1 cellular context compared by ENCODE assay signal in the genomic region with DNA sequence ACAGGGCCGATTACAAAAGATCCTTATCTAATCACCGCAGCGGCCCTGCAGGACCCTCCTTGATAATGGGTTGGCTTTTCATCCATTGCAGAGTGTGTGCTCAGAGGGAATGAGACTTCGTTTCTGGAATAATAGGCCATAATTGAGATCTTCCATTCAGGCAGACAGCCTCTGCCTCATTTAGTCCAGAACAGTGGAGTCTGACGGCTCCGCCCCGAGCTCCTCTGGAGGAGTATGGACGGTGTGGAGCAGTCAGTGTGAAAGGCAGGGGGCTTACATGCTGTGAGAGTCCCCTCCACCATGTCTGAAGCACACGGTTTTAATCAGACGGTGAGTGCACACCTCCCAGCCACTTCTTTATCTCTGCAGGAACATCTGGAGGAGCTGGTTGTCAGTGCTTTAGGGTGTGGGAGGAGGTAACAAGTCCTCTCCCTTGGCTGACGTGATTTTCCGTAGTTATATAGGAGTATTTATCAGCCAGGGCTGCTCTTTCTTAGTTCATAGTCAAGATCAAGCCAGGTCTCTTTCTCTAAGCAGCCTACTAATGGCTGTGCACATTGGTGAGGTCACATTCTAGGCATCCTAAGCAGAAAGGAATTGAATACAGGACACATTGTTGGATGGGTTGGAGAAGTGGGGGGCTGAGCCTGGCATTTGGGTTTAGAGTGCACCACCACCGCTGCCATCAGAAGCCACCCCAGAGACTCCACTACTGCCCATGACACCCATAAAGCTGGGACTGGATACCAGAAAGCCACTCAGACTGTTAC.
TF ChIP-seq lines count a peak whose summit lies in the region.

No MANE protein-coding gene starts in this region.

TF ChIP-seq in H1, 55 proteins besides CTCF, POLR2A, EP300 and RAD21:
- TF ChIP-seq YY1 (IDR thresholded peaks at IDR 0.05; ENCODE audit: low read depth, low read length): no peak
- TF ChIP-seq CHD1 (IDR thresholded peaks at IDR 0.05; ENCODE audit: low read depth, low read length): no peak
- no peak for TF ChIP-seq CTBP2 (IDR thresholded peaks at IDR 0.05; ENCODE audit: borderline replicate concordance, insufficient read depth, insufficient read length, low read length)
- no peak for TF ChIP-seq SP4 (IDR thresholded peaks at IDR 0.05; ENCODE audit: low read length)
- TF ChIP-seq EGR1 (IDR thresholded peaks at IDR 0.05; ENCODE audit: borderline replicate concordance, low read depth, low read length): no peak
- no peak for TF ChIP-seq RBBP5 (IDR thresholded peaks at IDR 0.05; ENCODE audit: borderline replicate concordance, low read depth, low read length)
- no peak for TF ChIP-seq JUN (IDR thresholded peaks at IDR 0.05; ENCODE audit: low read depth, low read length)
- TF ChIP-seq NRF1 (IDR thresholded peaks at IDR 0.05; ENCODE audit: low read depth, low read length): no peak
- TF ChIP-seq SAP30 (IDR thresholded peaks at IDR 0.05; ENCODE audit: insufficient read depth, insufficient replicate concordance, low read length): no peak
